In genomic region chr11:2393941-2394817, GRCh38 we compare ENCODE assay signal across 24 cellular contexts. TPM values are rescaled to one million over a fixed set of nuclear protein-coding genes. Genes with fewer than 3 reads are reported as not detected.
DNase-seq lines count a peak whose midpoint lies in the region; ATAC-seq, FAIRE-seq and TF ChIP-seq lines count a peak whose summit lies in the region.
"Had no signal": no experiment of that assay in that cellular context is flagged by ENCODE, and none has a peak within 500 bp of the region (broad histone marks: within the 10 kb centered on the region; RNA-seq: fewer than 3 reads in every experiment).

No MANE protein-coding gene starts in this region.

- H3K27me3 Mint-ChIP-seq in activated CD8-positive, alpha-beta T cell treated with anti-CD3 and anti-CD28 coated beads for 36 hours, result no peaks in the 10 kb centered on the region
- H3K27me3 Mint-ChIP-seq: natural killer cell treated with Interleukin-12 subunit alpha and Interleukin-12 subunit beta and Interleukin-15 and Interleukin-18, amount 100 ng/mL, for 72 hours; progenitor cell of endocrine pancreas had no signal

- H3K9me3 ChIP-seq in right cardiac atrium (ENCODE audit: control insufficient read depth, low read length) (no peaks in the 10 kb centered on the region), right atrium auricular region (no peaks in the 10 kb centered on the region), kidney (ENCODE audit: control insufficient read depth in 1 of 2, low read length in 2 of 2) (no peaks in the 10 kb centered on the region), smooth muscle cell (replicated peaks; ENCODE audit: low read depth) (no peaks in the 10 kb centered on the region), adrenal gland (replicated peaks in 1 of 3) (no peaks in the 10 kb centered on the region)

- no peak for ATAC-seq in right cardiac atrium
- ATAC-seq in activated CD8-positive, alpha-beta T cell treated with anti-CD3 and anti-CD28 coated beads for 36 hours, result peak; percentile 33
- ATAC-seq: activated CD4-positive, CD25-positive, alpha-beta regulatory T cell treated with anti-CD3 and anti-CD28 coated beads, Interleukin-2, amount 50 U/mL, for 24 hours had no signal

- intact Hi-C loops in right cardiac atrium (cut with DNase I), result no loop called here
- intact Hi-C loops in activated CD8-positive, alpha-beta T cell treated with anti-CD3 and anti-CD28 coated beads for 36 hours (cut with micrococcal nuclease), result no loop called here
- intact Hi-C loops in kidney (cut with DNase I), result no loop called here
- intact Hi-C loops in adrenal gland (cut with DNase I), result no loop called here

- DNase-seq in right cardiac atrium (peak in 2 of 3 donors; percentile 55 to 63), right atrium auricular region (ENCODE audit: low spot score) (no peak), kidney (peak; percentile 74), smooth muscle cell (lab: John Stamatoyannopoulos, UW; ENCODE audit: unreplicated experiment) (no peak), NCI-H1436 (lab: John Stamatoyannopoulos, UW) (no peak), adrenal gland (no peak)
- DNase-seq in activated CD8-positive, alpha-beta T cell treated with anti-CD3 and anti-CD28 coated beads for 36 hours, result no peak
- DNase-seq in effector CD4-positive, alpha-beta T cell, result no peak
- DNase-seq: activated effector memory CD4-positive, alpha-beta T cell treated with anti-CD3 and anti-CD28 coated beads, Interleukin-2, amount 50 U/mL, for 16 hours; anterior cingulate cortex; H7; hypothalamus; KG1; mesenchymal stem cell; NCI-H1105 treated with DMSO at 0.1 percent for 48 hours; NCI-H69 had no signal

- FAIRE-seq in kidney (lab: Jason Lieb, UNC), result no peak
- FAIRE-seq: A204.1, endometrium had no signal

- H3K27ac Mint-ChIP-seq in activated CD8-positive, alpha-beta T cell treated with anti-CD3 and anti-CD28 coated beads for 36 hours, result no peak overlapping the region
- H3K27ac Mint-ChIP-seq: natural killer cell treated with Interleukin-12 subunit alpha and Interleukin-12 subunit beta and Interleukin-15 and Interleukin-18, amount 100 ng/mL, for 72 hours; progenitor cell of endocrine pancreas had no signal

- TF ChIP-seq POLR2A in adrenal gland (IDR thresholded peaks at IDR 0.05), result no peak

- H3K27ac ChIP-seq in right cardiac atrium (ENCODE audit: low read length) (no peak overlapping the region), right atrium auricular region (no peak overlapping the region), kidney (ENCODE audit: low read depth in 2 of 2, low read length in 2 of 2) (no peak overlapping the region), smooth muscle cell (ENCODE audit: low read depth) (no peak overlapping the region), adrenal gland (no peak overlapping the region)
- H3K27ac ChIP-seq: HL-60 had no signal

- H3K36me3 Mint-ChIP-seq in activated CD8-positive, alpha-beta T cell treated with anti-CD3 and anti-CD28 coated beads for 36 hours (ENCODE audit: low read depth), result peaks cover 5% of the 10 kb centered on the region

- no peak overlapping the region for H3K4me2 ChIP-seq in smooth muscle cell

- H2AFZ ChIP-seq in smooth muscle cell (ENCODE audit: low read depth), result no peak overlapping the region

- H3K4me3 ChIP-seq in right cardiac atrium (ENCODE audit: low read length) (no peak overlapping the region), right atrium auricular region (no peak overlapping the region), kidney (ENCODE audit: low read length in 2 of 2) (no peak overlapping the region), smooth muscle cell (no peak overlapping the region), adrenal gland (no peak overlapping the region)

- peaks cover 77% of the 10 kb centered on the region for H3K36me3 ChIP-seq in right atrium auricular region
- peaks cover 5 to 11% of the 10 kb centered on the region in 2 donors for H3K36me3 ChIP-seq in kidney (ENCODE audit: control insufficient read depth in 1 of 2, insufficient read depth in 2 of 2, low read length in 2 of 2)
- no peaks in the 10 kb centered on the region for H3K36me3 ChIP-seq in smooth muscle cell (ENCODE audit: low read depth)
- peaks cover 0 to 79% of the 10 kb centered on the region in 2 donors for H3K36me3 ChIP-seq in adrenal gland (replicated peaks in 1 of 2)

- peaks cover 13% of the 10 kb centered on the region for H3K4me1 Mint-ChIP-seq in activated CD8-positive, alpha-beta T cell treated with anti-CD3 and anti-CD28 coated beads for 36 hours (ENCODE audit: low read depth)

- POLR2A ChIA-PET in activated CD8-positive, alpha-beta T cell treated with anti-CD3 and anti-CD28 coated beads for 36 hours (lab: Charles Lee), result interaction anchor here (0.7 kb wide), 1 partner anchor 107 kb away, joined by 3 read pairs; no protein-coding TSS in a partner anchor

- no peaks in the 10 kb centered on the region for H3K27me3 ChIP-seq in right cardiac atrium (ENCODE audit: control insufficient read depth, insufficient read depth)
- H3K27me3 ChIP-seq in right atrium auricular region, result no peaks in the 10 kb centered on the region
- H3K27me3 ChIP-seq in smooth muscle cell (ENCODE audit: low read depth), result no peaks in the 10 kb centered on the region
- H3K27me3 ChIP-seq in adrenal gland, result no peaks in the 10 kb centered on the region

- H3K9ac ChIP-seq in kidney (ENCODE audit: low read length in 2 of 2) (no peak overlapping the region), smooth muscle cell (ENCODE audit: low read depth) (no peak overlapping the region)

- H3K4me3 Mint-ChIP-seq in activated CD8-positive, alpha-beta T cell treated with anti-CD3 and anti-CD28 coated beads for 36 hours, result no peak overlapping the region
- H3K4me3 Mint-ChIP-seq: CD14-positive monocyte; natural killer cell treated with Interleukin-12 subunit alpha and Interleukin-12 subunit beta and Interleukin-15 and Interleukin-18, amount 100 ng/mL, for 72 hours had no signal

- H3K4me1 ChIP-seq in right cardiac atrium (ENCODE audit: control insufficient read depth, insufficient read depth, low read length) (peaks cover 9% of the 10 kb centered on the region), right atrium auricular region (peaks cover 0 to 48% of the 10 kb centered on the region in 2 donors), kidney (ENCODE audit: control insufficient read depth in 1 of 2, insufficient read depth in 1 of 2, low read depth in 1 of 2, low read length in 2 of 2) (peaks cover 4 to 20% of the 10 kb centered on the region in 2 donors), smooth muscle cell (ENCODE audit: low read depth) (peaks cover 1% of the 10 kb centered on the region), adrenal gland (replicated peaks in 1 of 2) (peaks cover 3 to 21% of the 10 kb centered on the region in 2 donors)

- WGBS in right cardiac atrium, result 79% methylated on average over 34 of the region's 34 CpGs
- 95% methylated on average over 26 of the region's 34 CpGs for WGBS in smooth muscle cell (ENCODE audit: low lambda C conversion rate)
- 81 to 92% (median 84%) methylated on average over 14 to 34 of the region's 34 CpGs for WGBS in adrenal gland, 4 donors

- peaks cover 14% of the 10 kb centered on the region for H3F3A ChIP-seq in smooth muscle cell (ENCODE audit: low read depth)

- CTCF ChIA-PET in activated CD8-positive, alpha-beta T cell treated with anti-CD3 and anti-CD28 coated beads for 36 hours (lab: Charles Lee), result no interaction called here

- no peak for TF ChIP-seq CTCF in right atrium auricular region (IDR thresholded peaks at IDR 0.05)
- TF ChIP-seq CTCF in activated CD8-positive, alpha-beta T cell treated with anti-CD3 and anti-CD28 coated beads for 36 hours (IDR thresholded peaks at IDR 0.05), result no peak
- no peak for TF ChIP-seq CTCF in kidney (IDR thresholded peaks at IDR 0.05; ENCODE audit: borderline replicate concordance, extremely low read depth, insufficient read depth)
- no peak for TF ChIP-seq CTCF in smooth muscle cell (IDR thresholded peaks at IDR 0.05; ENCODE audit: borderline replicate concordance, insufficient read depth, poor library complexity, severe bottlenecking)
- no peak for TF ChIP-seq CTCF in adrenal gland (IDR thresholded peaks at IDR 0.05)

- H4K20me1 ChIP-seq in smooth muscle cell (ENCODE audit: low read depth), result peaks cover 56% of the 10 kb centered on the region

- H3K79me2 ChIP-seq in smooth muscle cell (ENCODE audit: low read depth), result peaks cover 23% of the 10 kb centered on the region

- H3K9me3 Mint-ChIP-seq in activated CD8-positive, alpha-beta T cell treated with anti-CD3 and anti-CD28 coated beads for 36 hours, result no peaks in the 10 kb centered on the region
- H3K9me3 Mint-ChIP-seq: CD14-positive monocyte; natural killer cell treated with Interleukin-12 subunit alpha and Interleukin-12 subunit beta and Interleukin-15 and Interleukin-18, amount 100 ng/mL, for 72 hours had no signal

RNA-seq across cellular contexts. Expression of gene TSSC4, which starts 6.4 kb away (rescaled TPM):
- total RNA-seq in right cardiac atrium, result 10 to 100 TPM; 30.5 to 50.4 (median 37.1) TPM
- polyA plus RNA-seq in right cardiac atrium, result 31.8 TPM
- 10 to 100 TPM; 26.7 to 40.3 TPM for total RNA-seq in right atrium auricular region
- total RNA-seq in activated CD8-positive, alpha-beta T cell treated with anti-CD3 and anti-CD28 coated beads for 36 hours, result 10 to 100 TPM; 36.2 to 38.9 TPM
- total RNA-seq in kidney, result 42.3 TPM
- polyA plus RNA-seq in kidney (ENCODE audit: insufficient read depth, low read depth, low replicate concordance), result 51.4 TPM
- total RNA-seq in smooth muscle cell, result 27.7 and 32.5 TPM in 2 replicates
- polyA plus RNA-seq in smooth muscle cell, result 80.2 and 82.3 TPM in 2 replicates
- total RNA-seq in adrenal gland, result 10 to 100 TPM; 28.7 to 53.6 (median 35.2) TPM
- polyA plus RNA-seq in adrenal gland, result 10 to 100 TPM in 2 of 3 donors, 1 to 10 TPM in 1; 3.4 to 94.6 (median 69.6) TPM

RNA-seq across cellular contexts. Expression of gene CD81, which starts 17.1 kb away (rescaled TPM):
- total RNA-seq in right cardiac atrium (100 to 1,000 TPM; 677 to 920 (median 748) TPM), right atrium auricular region (100 to 1,000 TPM; 433 to 528 TPM), kidney (950 TPM), smooth muscle cell (191 and 219 TPM in 2 replicates), adrenal gland (100 to 1,000 TPM; 193 to 444 (median 330) TPM)
- polyA plus RNA-seq in right cardiac atrium (869 TPM), kidney (ENCODE audit: insufficient read depth, low read depth, low replicate concordance) (827 TPM), smooth muscle cell (519 and 543 TPM in 2 replicates), adrenal gland (100 to 1,000 TPM; 147 to 360 (median 190) TPM)
- total RNA-seq in activated CD8-positive, alpha-beta T cell treated with anti-CD3 and anti-CD28 coated beads for 36 hours, result 100 to 1,000 TPM; 133 to 138 TPM

RNA-seq across cellular contexts. Expression of gene TRPM5, which starts 50.1 kb away (rescaled TPM):
- total RNA-seq in right cardiac atrium, result not detected
- 0.02 TPM for polyA plus RNA-seq in right cardiac atrium
- total RNA-seq in right atrium auricular region, result not detected
- total RNA-seq in activated CD8-positive, alpha-beta T cell treated with anti-CD3 and anti-CD28 coated beads for 36 hours, result not detected
- total RNA-seq in kidney, result 0.25 TPM
- polyA plus RNA-seq in kidney (ENCODE audit: insufficient read depth, low read depth, low replicate concordance), result 0.69 TPM
- total RNA-seq in smooth muscle cell, result not detected in 2 replicates
- 0.06 TPM in 1 of 2 replicates, not detected in the other for polyA plus RNA-seq in smooth muscle cell
- total RNA-seq in adrenal gland, result 1 to 10 TPM in 3 of 8 donors, under 1 TPM in 5; 0.32 to 2.4 (median 0.83) TPM
- 1 to 10 TPM in 2 of 3 donors, not detected in 1; 3.0 to 7.4 TPM for polyA plus RNA-seq in adrenal gland
- total RNA-seq: H7; kidney epithelial cell; natural killer cell treated with Interleukin-12 subunit alpha and Interleukin-12 subunit beta and Interleukin-15 and Interleukin-18, amount 100 ng/mL, for 72 hours had no signal
- polyA plus RNA-seq: CD14-positive monocyte had no signal

RNA-seq across cellular contexts. Expression of gene KCNQ1, which starts 50.6 kb away (rescaled TPM):
- total RNA-seq in right cardiac atrium (10 to 100 TPM; 36.5 to 46.8 (median 41.0) TPM), right atrium auricular region (10 to 100 TPM; 12.7 to 25.1 TPM), kidney (45.5 TPM), smooth muscle cell (0.45 and 2.3 TPM in 2 replicates), adrenal gland (100 to 1,000 TPM; 305 to 447 (median 355) TPM)
- polyA plus RNA-seq in right cardiac atrium (36.4 TPM), kidney (ENCODE audit: insufficient read depth, low read depth, low replicate concordance) (49.4 TPM), smooth muscle cell (1.3 and 2.8 TPM in 2 replicates), adrenal gland (100 to 1,000 TPM; 158 to 231 (median 182) TPM)
- total RNA-seq in activated CD8-positive, alpha-beta T cell treated with anti-CD3 and anti-CD28 coated beads for 36 hours, result 1 to 10 TPM; 8.7 to 9.5 TPM

Comparison
In these comparisons a context has a peak if more than half of its experiments do, and no peak if none do; other contexts are left out.
1. DNase-seq: peak in right cardiac atrium (2 of 3) and kidney (single experiment); none in right atrium auricular region (single experiment), activated CD8-positive, alpha-beta T cell treated with anti-CD3 and anti-CD28 coated beads for 36 hours (single experiment), smooth muscle cell (single experiment), effector CD4-positive, alpha-beta T cell (single experiment), NCI-H1436 (single experiment) and adrenal gland (0 of 7).